Comparison of ENCODE assay signal across 18 cellular contexts in the genomic region with DNA sequence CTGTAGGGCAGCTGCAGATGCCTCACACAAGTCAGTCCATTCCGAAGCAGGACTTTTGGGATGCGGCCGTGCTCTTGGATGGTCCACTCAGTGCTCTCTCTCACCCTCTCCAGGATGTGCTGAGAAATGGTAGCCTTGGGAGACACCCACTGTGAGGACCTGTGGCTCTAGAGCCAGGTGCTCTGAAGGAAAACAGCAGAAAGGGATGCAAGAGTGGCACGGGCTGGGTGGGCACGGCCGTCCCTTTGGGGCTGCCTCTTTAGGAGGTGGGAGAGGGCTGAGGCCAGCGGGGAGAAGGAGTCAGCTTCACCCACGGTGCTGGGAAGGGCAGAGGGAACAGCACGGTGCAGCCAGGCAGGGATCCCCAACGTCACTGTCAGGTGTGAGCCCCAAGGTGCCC.
DNase-seq lines count a peak whose midpoint lies in the region; ATAC-seq, FAIRE-seq and TF ChIP-seq lines count a peak whose summit lies in the region.
"Had no signal": no experiment of that assay in that cellular context is flagged by ENCODE, and none has a peak within 500 bp of the region (broad histone marks: within the 10 kb centered on the region; RNA-seq: fewer than 3 reads in every experiment).

No MANE protein-coding gene starts in this region.

- no peak for TF ChIP-seq CTCF in WTC11 (IDR thresholded peaks at IDR 0.05)
- TF ChIP-seq CTCF in tibial artery (IDR thresholded peaks at IDR 0.05), result no peak

- no peak for DNase-seq in HTR-8/SVneo (ENCODE audit: insufficient read length, low spot score)
- no peak for DNase-seq in WTC11 (ENCODE audit: low spot score)
- peak; percentile 41 for DNase-seq in mesenteric fat pad (ENCODE audit: low spot score)
- peak in 1 of 2 donors; percentile 43 for DNase-seq in tibial artery
- DNase-seq in GM03348 (ENCODE audit: low spot score), result no peak
- no peak for DNase-seq in NCI-H1105 (lab: John Stamatoyannopoulos, UW)
- DNase-seq in activated CD8-positive, alpha-beta memory T cell treated with anti-CD3 and anti-CD28 coated beads, Interleukin-2, amount 10 ng/mL, durations not matched to agents 7 days and 5 days, result no peak
- DNase-seq: AML-193; DMS79; HCEC 1CT; NCI-H1105 treated with DMSO at 0.1 percent for 48 hours; NCI-H1694; NCI-H2081 treated with DMSO at 0.1 percent for 48 hours; NCI-H748 treated with DMSO at 0.1 percent for 48 hours; NK-92 treated with Interleukin-12 subunit alpha and Interleukin-12 subunit beta, amount 100 ng/mL, for 24 hours had no signal

- peak overlapping the region; percentile 58 to 75 for H3K27ac ChIP-seq in tibial artery
- H3K27ac ChIP-seq: C4-2B, SJSA1 had no signal

- peak; percentile 63 for FAIRE-seq in HTR-8/SVneo (lab: Jason Lieb, UNC)
- FAIRE-seq: K562 had no signal

- H3K4me3 Mint-ChIP-seq in WTC11, result no peak overlapping the region
- no peak overlapping the region for H3K4me3 Mint-ChIP-seq in activated CD8-positive, alpha-beta memory T cell treated with anti-CD3 and anti-CD28 coated beads, Interleukin-2, amount 10 ng/mL, durations not matched to agents 7 days and 5 days

- peaks cover 29% of the 10 kb centered on the region for H3K4me1 Mint-ChIP-seq in WTC11
- no peaks in the 10 kb centered on the region for H3K4me1 Mint-ChIP-seq in activated CD8-positive, alpha-beta memory T cell treated with anti-CD3 and anti-CD28 coated beads, Interleukin-2, amount 10 ng/mL, durations not matched to agents 7 days and 5 days

- peaks cover 2% of the 10 kb centered on the region for H3K27me3 Mint-ChIP-seq in WTC11 (ENCODE audit: low read depth)
- peaks cover 5% of the 10 kb centered on the region for H3K27me3 Mint-ChIP-seq in activated CD8-positive, alpha-beta memory T cell treated with anti-CD3 and anti-CD28 coated beads, Interleukin-2, amount 10 ng/mL, durations not matched to agents 7 days and 5 days

- POLR2A ChIA-PET in WTC11 (lab: Charles Lee), result no interaction called here

- no peaks in the 10 kb centered on the region for H3K36me3 Mint-ChIP-seq in WTC11
- H3K36me3 Mint-ChIP-seq in activated CD8-positive, alpha-beta memory T cell treated with anti-CD3 and anti-CD28 coated beads, Interleukin-2, amount 10 ng/mL, durations not matched to agents 7 days and 5 days, result no peaks in the 10 kb centered on the region

- no peak overlapping the region for H3K4me3 ChIP-seq in tibial artery
- H3K4me3 ChIP-seq: K562, SJSA1 had no signal

- H3K36me3 ChIP-seq in tibial artery, result no peaks in the 10 kb centered on the region
- H3K36me3 ChIP-seq: SJSA1 had no signal

- H3K27me3 ChIP-seq in tibial artery, result no peaks in the 10 kb centered on the region
- H3K27me3 ChIP-seq: SJSA1 had no signal

- CTCF ChIA-PET in WTC11 (lab: Charles Lee), result interaction anchor here (1.3 to 1.5 kb wide), 3 partner anchors 44 to 108 kb away, joined by 3 to 6 read pairs (median 3); no protein-coding TSS in a partner anchor
- CTCF ChIA-PET in activated CD8-positive, alpha-beta memory T cell treated with anti-CD3 and anti-CD28 coated beads, Interleukin-2, amount 10 ng/mL, durations not matched to agents 7 days and 5 days (lab: Charles Lee), result no interaction called here

- ATAC-seq in WTC11, result 0 out of 2 replicates have a peak, but pooled peaks have one; percentile 29
- no peak for ATAC-seq in activated CD8-positive, alpha-beta memory T cell treated with anti-CD3 and anti-CD28 coated beads, Interleukin-2, amount 10 ng/mL, durations not matched to agents 7 days and 5 days

- peaks cover 9 to 55% (median 31%) of the 10 kb centered on the region in 4 donors for H3K4me1 ChIP-seq in tibial artery

- intact Hi-C loops in tibial artery (cut with DNase I; ENCODE audit: low total_unique reads), result loop anchor here (5.0 kb wide), 1 partner anchor 38 kb away; no protein-coding TSS in a partner anchor

- H3K9me3 ChIP-seq in tibial artery, result no peaks in the 10 kb centered on the region
- H3K9me3 ChIP-seq: SJSA1 had no signal

- no peaks in the 10 kb centered on the region for H3K9me3 Mint-ChIP-seq in WTC11
- no peaks in the 10 kb centered on the region for H3K9me3 Mint-ChIP-seq in activated CD8-positive, alpha-beta memory T cell treated with anti-CD3 and anti-CD28 coated beads, Interleukin-2, amount 10 ng/mL, durations not matched to agents 7 days and 5 days (ENCODE audit: low read depth)

- 0 out of 2 replicates have a peak overlapping the region, but pooled peaks have one; percentile 49 for H3K27ac Mint-ChIP-seq in WTC11
- H3K27ac Mint-ChIP-seq in activated CD8-positive, alpha-beta memory T cell treated with anti-CD3 and anti-CD28 coated beads, Interleukin-2, amount 10 ng/mL, durations not matched to agents 7 days and 5 days, result no peak overlapping the region

TF ChIP-seq in WTC11, 78 proteins besides CTCF, POLR2A, EP300 and RAD21 (continues in another document):
- TF ChIP-seq, protein P1, sequence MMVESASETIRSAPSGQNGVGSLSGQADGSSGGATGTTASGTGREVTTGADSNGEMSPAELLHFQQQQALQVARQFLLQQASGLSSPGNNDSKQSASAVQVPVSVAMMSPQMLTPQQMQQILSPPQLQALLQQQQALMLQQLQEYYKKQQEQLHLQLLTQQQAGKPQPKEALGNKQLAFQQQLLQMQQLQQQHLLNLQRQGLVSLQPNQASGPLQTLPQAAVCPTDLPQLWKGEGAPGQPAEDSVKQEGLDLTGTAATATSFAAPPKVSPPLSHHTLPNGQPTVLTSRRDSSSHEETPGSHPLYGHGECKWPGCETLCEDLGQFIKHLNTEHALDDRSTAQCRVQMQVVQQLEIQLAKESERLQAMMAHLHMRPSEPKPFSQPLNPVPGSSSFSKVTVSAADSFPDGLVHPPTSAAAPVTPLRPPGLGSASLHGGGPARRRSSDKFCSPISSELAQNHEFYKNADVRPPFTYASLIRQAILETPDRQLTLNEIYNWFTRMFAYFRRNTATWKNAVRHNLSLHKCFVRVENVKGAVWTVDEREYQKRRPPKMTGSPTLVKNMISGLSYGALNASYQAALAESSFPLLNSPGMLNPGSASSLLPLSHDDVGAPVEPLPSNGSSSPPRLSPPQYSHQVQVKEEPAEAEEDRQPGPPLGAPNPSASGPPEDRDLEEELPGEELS (CRISPR knock-in tag; IDR thresholded peaks at IDR 0.05), result no peak
- TF ChIP-seq, protein P2, sequence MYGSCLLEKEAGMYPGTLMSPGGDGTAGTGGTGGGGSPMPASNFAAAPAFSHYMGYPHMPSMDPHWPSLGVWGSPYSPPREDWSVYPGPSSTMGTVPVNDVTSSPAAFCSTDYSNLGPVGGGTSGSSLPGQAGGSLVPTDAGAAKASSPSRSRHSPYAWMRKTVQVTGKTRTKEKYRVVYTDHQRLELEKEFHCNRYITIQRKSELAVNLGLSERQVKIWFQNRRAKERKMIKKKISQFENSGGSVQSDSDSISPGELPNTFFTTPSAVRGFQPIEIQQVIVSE (CRISPR knock-in tag; IDR thresholded peaks at IDR 0.05; ENCODE audit: borderline replicate concordance), result no peak
- TF ChIP-seq ESRRA (CRISPR knock-in tag; IDR thresholded peaks at IDR 0.05; ENCODE audit: borderline replicate concordance) (no peak), ZNF138 (CRISPR knock-in tag; conservative IDR thresholded peaks at IDR 0.05) (no peak), ZNF232 (CRISPR knock-in tag; IDR thresholded peaks at IDR 0.05) (no peak), ZNF219 (CRISPR knock-in tag; IDR thresholded peaks at IDR 0.05; ENCODE audit: borderline replicate concordance) (no peak), NR2C2 (CRISPR knock-in tag; IDR thresholded peaks at IDR 0.05) (no peak), FOXK1 (CRISPR knock-in tag; IDR thresholded peaks at IDR 0.05) (no peak), TEAD4 (CRISPR knock-in tag; IDR thresholded peaks at IDR 0.05) (no peak), RORB (CRISPR knock-in tag; IDR thresholded peaks at IDR 0.05) (no peak), ELF4 (CRISPR knock-in tag; IDR thresholded peaks at IDR 0.05; ENCODE audit: low read depth) (no peak), CREB1 (CRISPR knock-in tag; IDR thresholded peaks at IDR 0.05) (no peak)
- TF ChIP-seq, protein P3, sequence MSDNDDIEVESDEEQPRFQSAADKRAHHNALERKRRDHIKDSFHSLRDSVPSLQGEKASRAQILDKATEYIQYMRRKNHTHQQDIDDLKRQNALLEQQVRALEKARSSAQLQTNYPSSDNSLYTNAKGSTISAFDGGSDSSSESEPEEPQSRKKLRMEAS (CRISPR knock-in tag; IDR thresholded peaks at IDR 0.05), result no peak
- TF ChIP-seq, protein P4, sequence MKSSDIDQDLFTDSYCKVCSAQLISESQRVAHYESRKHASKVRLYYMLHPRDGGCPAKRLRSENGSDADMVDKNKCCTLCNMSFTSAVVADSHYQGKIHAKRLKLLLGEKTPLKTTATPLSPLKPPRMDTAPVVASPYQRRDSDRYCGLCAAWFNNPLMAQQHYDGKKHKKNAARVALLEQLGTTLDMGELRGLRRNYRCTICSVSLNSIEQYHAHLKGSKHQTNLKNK (CRISPR knock-in tag; IDR thresholded peaks at IDR 0.05), result no peak
- TF ChIP-seq, protein P5, sequence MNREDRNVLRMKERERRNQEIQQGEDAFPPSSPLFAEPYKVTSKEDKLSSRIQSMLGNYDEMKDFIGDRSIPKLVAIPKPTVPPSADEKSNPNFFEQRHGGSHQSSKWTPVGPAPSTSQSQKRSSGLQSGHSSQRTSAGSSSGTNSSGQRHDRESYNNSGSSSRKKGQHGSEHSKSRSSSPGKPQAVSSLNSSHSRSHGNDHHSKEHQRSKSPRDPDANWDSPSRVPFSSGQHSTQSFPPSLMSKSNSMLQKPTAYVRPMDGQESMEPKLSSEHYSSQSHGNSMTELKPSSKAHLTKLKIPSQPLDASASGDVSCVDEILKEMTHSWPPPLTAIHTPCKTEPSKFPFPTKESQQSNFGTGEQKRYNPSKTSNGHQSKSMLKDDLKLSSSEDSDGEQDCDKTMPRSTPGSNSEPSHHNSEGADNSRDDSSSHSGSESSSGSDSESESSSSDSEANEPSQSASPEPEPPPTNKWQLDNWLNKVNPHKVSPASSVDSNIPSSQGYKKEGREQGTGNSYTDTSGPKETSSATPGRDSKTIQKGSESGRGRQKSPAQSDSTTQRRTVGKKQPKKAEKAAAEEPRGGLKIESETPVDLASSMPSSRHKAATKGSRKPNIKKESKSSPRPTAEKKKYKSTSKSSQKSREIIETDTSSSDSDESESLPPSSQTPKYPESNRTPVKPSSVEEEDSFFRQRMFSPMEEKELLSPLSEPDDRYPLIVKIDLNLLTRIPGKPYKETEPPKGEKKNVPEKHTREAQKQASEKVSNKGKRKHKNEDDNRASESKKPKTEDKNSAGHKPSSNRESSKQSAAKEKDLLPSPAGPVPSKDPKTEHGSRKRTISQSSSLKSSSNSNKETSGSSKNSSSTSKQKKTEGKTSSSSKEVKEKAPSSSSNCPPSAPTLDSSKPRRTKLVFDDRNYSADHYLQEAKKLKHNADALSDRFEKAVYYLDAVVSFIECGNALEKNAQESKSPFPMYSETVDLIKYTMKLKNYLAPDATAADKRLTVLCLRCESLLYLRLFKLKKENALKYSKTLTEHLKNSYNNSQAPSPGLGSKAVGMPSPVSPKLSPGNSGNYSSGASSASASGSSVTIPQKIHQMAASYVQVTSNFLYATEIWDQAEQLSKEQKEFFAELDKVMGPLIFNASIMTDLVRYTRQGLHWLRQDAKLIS (CRISPR knock-in tag; IDR thresholded peaks at IDR 0.05; ENCODE audit: borderline replicate concordance), result no peak
